In genomic region chr22:33271390-33272161, GRCh38 we compare ENCODE assay signal across 8 cellular contexts.
DNase-seq lines count a peak whose midpoint lies in the region; ATAC-seq and TF ChIP-seq lines count a peak whose summit lies in the region.

No MANE protein-coding gene starts in this region.

- no peak overlapping the region for H3K27ac Mint-ChIP-seq in glutamatergic neuron (ENCODE audit: unreplicated experiment)

- in situ Hi-C loops in astrocyte of the cerebellum (cut with HindIII; ENCODE audit: low sequenced_read_pairs), result no loop called here

- no peak overlapping the region for H3K4me3 ChIP-seq in astrocyte of the cerebellum (ENCODE audit: low read depth, low read length)

- TF ChIP-seq CTCF in astrocyte of the cerebellum (IDR thresholded peaks at IDR 0.05; ENCODE audit: low read depth, low read length, missing control alignments) (no peak), glutamatergic neuron (IDR thresholded peaks at IDR 0.05; ENCODE audit: partially characterized antibody, unreplicated experiment) (no peak)

- no peaks in the 10 kb centered on the region for H3K9me3 Mint-ChIP-seq in glutamatergic neuron (ENCODE audit: unreplicated experiment)

- H3K27me3 Mint-ChIP-seq in glutamatergic neuron (ENCODE audit: unreplicated experiment), result no peaks in the 10 kb centered on the region

- H3K36me3 Mint-ChIP-seq in glutamatergic neuron (ENCODE audit: unreplicated experiment), result no peaks in the 10 kb centered on the region

- DNase-seq in astrocyte of the cerebellum (ENCODE audit: low read depth) (peak; percentile 13), putamen (ENCODE audit: low spot score) (peak; percentile 25), EL (no peak), glutamatergic neuron (no peak)
- DNase-seq in activated CD4-positive, alpha-beta T cell treated with anti-CD3 and anti-CD28 coated beads for 4 hours, result no peak

- H3K4me3 Mint-ChIP-seq in glutamatergic neuron (ENCODE audit: unreplicated experiment), result no peak overlapping the region

- ATAC-seq in GM19351 (IDR thresholded peaks at IDR 0.05; ENCODE audit: unreplicated experiment) (peak; percentile 75), HG03108 (IDR thresholded peaks at IDR 0.05; ENCODE audit: unreplicated experiment) (peak; percentile 49), GM19023 (IDR thresholded peaks at IDR 0.05; ENCODE audit: unreplicated experiment) (no peak)

- H3K4me1 Mint-ChIP-seq in glutamatergic neuron (ENCODE audit: low read depth, unreplicated experiment), result peaks cover 7% of the 10 kb centered on the region

Comparison
In these comparisons a context has a peak if more than half of its experiments do, and no peak if none do; other contexts are left out.
1. DNase-seq: peak in astrocyte of the cerebellum (single experiment) and putamen (single experiment); none in EL (single experiment), glutamatergic neuron (single experiment) and activated CD4-positive, alpha-beta T cell treated with anti-CD3 and anti-CD28 coated beads for 4 hours (0 of 2).